In genomic region chr2:148614024-148614331, GRCh38 we compare ENCODE assay signal across 8 cellular contexts. TPM values are rescaled to one million over a fixed set of nuclear protein-coding genes. Genes with fewer than 3 reads are reported as not detected.
DNase-seq lines count a peak whose midpoint lies in the region; ATAC-seq and TF ChIP-seq lines count a peak whose summit lies in the region.

No MANE protein-coding gene starts in this region.

- H3K4me1 ChIP-seq in A673 (ENCODE audit: insufficient read depth, low read length, poor library complexity, severe bottlenecking) (peaks cover 28% of the 10 kb centered on the region), skeletal muscle satellite cell (ENCODE audit: control insufficient read depth, insufficient read depth, low read length) (peaks cover 8% of the 10 kb centered on the region)

- H3K27ac Mint-ChIP-seq in progenitor cell of endocrine pancreas, result no peak overlapping the region

- no peak overlapping the region for H3K4me3 ChIP-seq in A673 (ENCODE audit: low read depth, low read length, poor library complexity, severe bottlenecking)
- H3K4me3 ChIP-seq in coronary artery, result peak overlapping the region; percentile 8
- no peak overlapping the region for H3K4me3 ChIP-seq in skeletal muscle satellite cell (ENCODE audit: low read length)

- TF ChIP-seq CTCF in A673 (conservative IDR thresholded peaks at IDR 0.05; ENCODE audit: low read depth, low read length) (no peak), coronary artery (IDR thresholded peaks at IDR 0.05) (no peak), progenitor cell of endocrine pancreas (IDR thresholded peaks at IDR 0.05; ENCODE audit: unreplicated experiment) (no peak)

- H3K27me3 ChIP-seq in A673 (replicated peaks; ENCODE audit: insufficient read depth, low read depth, low read length, poor library complexity) (no peaks in the 10 kb centered on the region), skeletal muscle satellite cell (ENCODE audit: control insufficient read depth, insufficient read depth, low read length) (peaks cover 18% of the 10 kb centered on the region)

- no peak overlapping the region for H3K4me3 Mint-ChIP-seq in progenitor cell of endocrine pancreas (ENCODE audit: low read depth)

- POLR2A ChIA-PET in A673 (lab: Charles Lee; ENCODE audit: low non-redundant PET), result no interaction called here

- no TSS peak for BruUV-seq in A673 (replicated peaks; lab: Mats Ljungman, UMichigan)

- no peaks in the 10 kb centered on the region for H3K9me3 Mint-ChIP-seq in progenitor cell of endocrine pancreas (ENCODE audit: low read depth)

- peak overlapping the region; percentile 18 for H3K4me2 ChIP-seq in skeletal muscle satellite cell (ENCODE audit: low read length)

- H3K9me3 ChIP-seq in A673 (ENCODE audit: low read depth, low read length, poor library complexity, severe bottlenecking) (no peaks in the 10 kb centered on the region), skeletal muscle satellite cell (replicated peaks; ENCODE audit: low read length) (no peaks in the 10 kb centered on the region)

- intact Hi-C loops in A673 (cut with micrococcal nuclease; ENCODE audit: unreplicated experiment), result no loop called here

- CTCF ChIA-PET in A673 (lab: Charles Lee), result no interaction called here

- DNase-seq in A673 (ENCODE audit: low spot score) (peak; percentile 44), HT1080 (ENCODE audit: low read depth) (peak; percentile 10), coronary artery (ENCODE audit: low spot score) (no peak), progenitor cell of endocrine pancreas (ENCODE audit: low spot score, unreplicated experiment) (no peak), NCI-H446 (lab: John Stamatoyannopoulos, UW) (no peak), globus pallidus (ENCODE audit: low spot score) (no peak)

- no peaks in the 10 kb centered on the region for H3K27me3 Mint-ChIP-seq in progenitor cell of endocrine pancreas

- H3K9ac ChIP-seq in skeletal muscle satellite cell (ENCODE audit: low read depth, low read length), result no peak overlapping the region

- H3K36me3 ChIP-seq in A673 (ENCODE audit: insufficient read depth, low read length, poor library complexity, severe bottlenecking), result no peaks in the 10 kb centered on the region
- no peaks in the 10 kb centered on the region for H3K36me3 ChIP-seq in skeletal muscle satellite cell (ENCODE audit: insufficient read depth, low read length)

- H3K4me1 Mint-ChIP-seq in progenitor cell of endocrine pancreas (ENCODE audit: low read depth), result peaks cover 14% of the 10 kb centered on the region

- H3K36me3 Mint-ChIP-seq in progenitor cell of endocrine pancreas (ENCODE audit: insufficient read depth), result no peaks in the 10 kb centered on the region

- peak; percentile 20 for ATAC-seq in GM19467 (IDR thresholded peaks at IDR 0.05; ENCODE audit: unreplicated experiment)

- peak overlapping the region; percentile 60 for H3K27ac ChIP-seq in A673 (ENCODE audit: low read depth, low read length, poor library complexity, severe bottlenecking)
- H3K27ac ChIP-seq in coronary artery, result peak overlapping the region in 1 of 2 donors; percentile 53

RNA-seq across cellular contexts. Expression of gene EPC2, which starts 30.6 kb away (rescaled TPM):
- total RNA-seq in A673 (2021) (29.7 and 32.4 TPM in 2 replicates), progenitor cell of endocrine pancreas (50.4 and 53.1 TPM in 2 replicates)
- 14.0 and 17.1 TPM in 2 replicates for total RNA-seq in HT1080 (2014; rRNA removed; shearing (Covaris generic))
- 16.4 and 19.5 TPM in 2 replicates for polyA plus RNA-seq in HT1080 (2015; cell fraction: cytosol; rRNA removed)
- polyA plus RNA-seq in HT1080 (2015; cell fraction: nucleus; rRNA removed), result 12.6 and 12.9 TPM in 2 replicates
- total RNA-seq in skeletal muscle satellite cell (2012; rRNA removed), result 11.4 and 12.7 TPM in 2 replicates

Comparison
In these comparisons a context has a peak if more than half of its experiments do, and no peak if none do; other contexts are left out.
1. DNase-seq: peak in A673 (single experiment) and HT1080 (single experiment); none in coronary artery (single experiment), progenitor cell of endocrine pancreas (single experiment), NCI-H446 (0 of 2) and globus pallidus (single experiment).